ENCODE assay signal across 23 cellular contexts in genomic region chr11:13429836-13430235, GRCh38. TPM values are rescaled to one million over a fixed set of nuclear protein-coding genes. Genes with fewer than 3 reads are reported as not detected.
DNase-seq lines count a peak whose midpoint lies in the region; ATAC-seq and TF ChIP-seq lines count a peak whose summit lies in the region.
"Had no signal": no experiment of that assay in that cellular context is flagged by ENCODE, and none has a peak within 500 bp of the region (broad histone marks: within the 10 kb centered on the region; RNA-seq: fewer than 3 reads in every experiment).

No MANE protein-coding gene starts in this region.

- intact Hi-C loops in activated CD4-positive, alpha-beta T cell treated with anti-CD3 and anti-CD28 coated beads for 36 hours (cut with DNase I, micrococcal nuclease): no loop called here

- no peak overlapping the region for H3K4me3 Mint-ChIP-seq in activated CD4-positive, alpha-beta T cell treated with anti-CD3 and anti-CD28 coated beads for 36 hours

- peak; percentile 26 for ATAC-seq in activated CD4-positive, alpha-beta T cell treated with anti-CD3 and anti-CD28 coated beads for 36 hours

- H3K36me3 Mint-ChIP-seq in activated CD4-positive, alpha-beta T cell treated with anti-CD3 and anti-CD28 coated beads for 36 hours (ENCODE audit: low read depth): peaks cover 33% of the 10 kb centered on the region

- POLR2A ChIA-PET in activated CD4-positive, alpha-beta T cell treated with anti-CD3 and anti-CD28 coated beads for 36 hours (lab: Charles Lee): no interaction called here
- POLR2A ChIA-PET in HEK293T (lab: Yijun Ruan, JAX): no interaction called here

- peaks cover 21% of the 10 kb centered on the region for H3K9me3 Mint-ChIP-seq in activated CD4-positive, alpha-beta T cell treated with anti-CD3 and anti-CD28 coated beads for 36 hours (ENCODE audit: low read depth)

- CTCF ChIA-PET in activated CD4-positive, alpha-beta T cell treated with anti-CD3 and anti-CD28 coated beads for 36 hours (lab: Charles Lee): no interaction called here
- CTCF ChIA-PET in HEK293T (lab: Yijun Ruan, JAX): no interaction called here

- DNase-seq in activated CD4-positive, alpha-beta T cell treated with anti-CD3 and anti-CD28 coated beads for 36 hours: no peak
- DNase-seq in activated CD4-positive, alpha-beta T cell treated with anti-CD3 and anti-CD28 coated beads, Interleukin-2, amount 50 U/mL, for 4 hours: no peak
- peak; percentile 63 for DNase-seq in HK-2 (ENCODE audit: unreplicated experiment)
- DNase-seq in amniotic epithelial cell (ENCODE audit: low read depth): peak; percentile 21
- DNase-seq in kidney tubule cell (ENCODE audit: low spot score): peak; percentile 90
- DNase-seq in SKM-1 treated with dmso at 0.1 percent for 144 hours (lab: John Stamatoyannopoulos, UW; ENCODE audit: unreplicated experiment): no peak
- no peak for DNase-seq in nucleus accumbens (lab: John Stamatoyannopoulos, UW)
- DNase-seq in HEK293T (ENCODE audit: extremely low spot score): no peak
- DNase-seq: 8988T, DMS153, GM23248, H7, IMR-90, KG1, MM.1S, NCI-H1092, NCI-H1417 treated with DMSO at 0.1 percent for 48 hours, NCI-H1694 treated with DMSO at 0.1 percent for 48 hours, NCI-H2081, NCI-H2227 treated with DMSO at 0.1 percent for 48 hours, NCI-H526 treated with DMSO at 0.1 percent for 48 hours, PC-9, SHP77 had no signal

- no peaks in the 10 kb centered on the region for H3K27me3 Mint-ChIP-seq in activated CD4-positive, alpha-beta T cell treated with anti-CD3 and anti-CD28 coated beads for 36 hours

- peaks cover 28% of the 10 kb centered on the region for H3K4me1 Mint-ChIP-seq in activated CD4-positive, alpha-beta T cell treated with anti-CD3 and anti-CD28 coated beads for 36 hours

- H3K27ac Mint-ChIP-seq in activated CD4-positive, alpha-beta T cell treated with anti-CD3 and anti-CD28 coated beads for 36 hours: peak overlapping the region; percentile 31

TF ChIP-seq in HEK293T, 16 proteins besides CTCF, POLR2A, EP300 and RAD21:
- no peak for TF ChIP-seq BHLHE40 (IDR thresholded peaks at IDR 0.05; ENCODE audit: borderline replicate concordance)
- no peak for TF ChIP-seq ZNF384 (IDR thresholded peaks at IDR 0.05)
- TF ChIP-seq CTBP1 (IDR thresholded peaks at IDR 0.05; ENCODE audit: borderline replicate concordance): no peak
- no peak for TF ChIP-seq PKNOX1 (IDR thresholded peaks at IDR 0.05)
- no peak for TF ChIP-seq L3MBTL2 (conservative IDR thresholded peaks at IDR 0.05)
- no peak for TF ChIP-seq FOXK2 (IDR thresholded peaks at IDR 0.05)
- no peak for TF ChIP-seq LEF1 (IDR thresholded peaks at IDR 0.05; ENCODE audit: borderline replicate concordance)
- TF ChIP-seq FOXA1 (IDR thresholded peaks at IDR 0.05): no peak
- TF ChIP-seq TARDBP (IDR thresholded peaks at IDR 0.05): no peak
- no peak for TF ChIP-seq SP1 (IDR thresholded peaks at IDR 0.05)
- no peak for TF ChIP-seq NFRKB (IDR thresholded peaks at IDR 0.05)
- no peak for TF ChIP-seq FOXM1 (IDR thresholded peaks at IDR 0.05; ENCODE audit: borderline replicate concordance)
- no peak for TF ChIP-seq HDGF (IDR thresholded peaks at IDR 0.05; ENCODE audit: borderline replicate concordance)
- TF ChIP-seq SUZ12 (IDR thresholded peaks at IDR 0.05): no peak
- no peak for TF ChIP-seq ELF4 (IDR thresholded peaks at IDR 0.05)
- TF ChIP-seq ARNT (IDR thresholded peaks at IDR 0.05): no peak

RNA-seq across cellular contexts. Expression of gene BTBD10, which starts 33.2 kb away (rescaled TPM):
- total RNA-seq in activated CD4-positive, alpha-beta T cell treated with anti-CD3 and anti-CD28 coated beads for 36 hours: 10 to 100 TPM; 20.1 to 25.4 TPM

Comparison
In these comparisons a context has a peak if more than half of its experiments do, and no peak if none do; other contexts are left out.
1. DNase-seq: peak in HK-2 (single experiment), amniotic epithelial cell (single experiment) and kidney tubule cell (single experiment); none in activated CD4-positive, alpha-beta T cell treated with anti-CD3 and anti-CD28 coated beads for 36 hours (single experiment), activated CD4-positive, alpha-beta T cell treated with anti-CD3 and anti-CD28 coated beads, Interleukin-2, amount 50 U/mL, for 4 hours (0 of 2), SKM-1 treated with dmso at 0.1 percent for 144 hours (single experiment), nucleus accumbens (0 of 56) and HEK293T (single experiment).